ENCODE assay signal across 1 cellular context in genomic region chr10:19874791-19875190, GRCh38.
TF ChIP-seq lines count a peak whose summit lies in the region.

No MANE protein-coding gene starts in this region.

TF ChIP-seq in GM23338, 12 proteins besides CTCF, POLR2A, EP300 and RAD21 (continued from another document):
- no peak for TF ChIP-seq ZNF462 (CRISPR knock-in tag; IDR thresholded peaks at IDR 0.05)
- no peak for TF ChIP-seq ZNF331 (CRISPR knock-in tag; IDR thresholded peaks at IDR 0.05; ENCODE audit: low read depth)
- no peak for TF ChIP-seq EZH2 (IDR thresholded peaks at IDR 0.05; ENCODE audit: low read depth, unreplicated experiment)
- no peak for TF ChIP-seq ETS1 (IDR thresholded peaks at IDR 0.05)
- no peak for TF ChIP-seq STAT1 (IDR thresholded peaks at IDR 0.05; ENCODE audit: unreplicated experiment)
- no peak for TF ChIP-seq POLR2AphosphoS5 (IDR thresholded peaks at IDR 0.05; ENCODE audit: low read depth)
- no peak for TF ChIP-seq ZNF114 (CRISPR knock-in tag; IDR thresholded peaks at IDR 0.05)
- no peak for TF ChIP-seq REST (IDR thresholded peaks at IDR 0.05; ENCODE audit: unreplicated experiment)
- TF ChIP-seq EZH2phosphoT487 (IDR thresholded peaks at IDR 0.05; ENCODE audit: unreplicated experiment) = no peak
- TF ChIP-seq CREB1 (CRISPR knock-in tag; IDR thresholded peaks at IDR 0.05; ENCODE audit: low read depth) = no peak
- no peak for TF ChIP-seq NANOG (IDR thresholded peaks at IDR 0.05; ENCODE audit: borderline replicate concordance)
TF ChIP-seq in GM23338: peak in this region for 0.
